ENCODE assay signal across 12 cellular contexts in the genomic region with DNA sequence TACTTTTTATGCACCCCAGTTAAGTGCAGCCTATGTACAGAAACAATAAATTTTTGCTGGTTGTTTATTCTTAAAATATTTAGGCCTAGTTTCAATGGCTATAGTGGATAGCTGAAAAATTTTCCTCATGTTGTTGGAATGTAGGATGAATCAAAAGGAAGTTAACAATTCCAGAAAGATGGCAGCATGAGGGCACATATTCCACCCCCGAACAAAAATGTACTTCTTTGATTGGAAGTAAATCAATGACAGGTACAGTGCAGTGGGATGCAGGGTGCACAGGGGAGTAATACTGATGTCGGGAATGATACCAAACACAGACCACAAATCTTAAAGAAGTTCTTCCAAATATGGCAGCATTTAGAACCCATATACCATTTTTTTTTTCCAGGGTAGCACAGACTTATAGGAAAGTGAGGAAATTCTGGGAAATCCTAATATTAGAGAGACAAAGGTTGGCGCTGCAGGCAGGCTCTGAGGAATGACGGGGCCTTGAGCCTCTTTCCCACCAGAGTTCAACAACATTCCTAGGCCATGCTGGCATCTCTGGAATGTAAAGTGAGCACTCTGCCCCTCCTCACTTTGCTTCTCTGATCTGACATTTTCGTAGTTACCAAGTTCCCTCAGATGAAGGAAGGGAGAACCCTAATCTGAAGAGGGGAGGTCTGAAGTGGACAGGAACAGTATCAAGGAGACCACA. TPM values are rescaled to one million over a fixed set of nuclear protein-coding genes. Genes with fewer than 3 reads are reported as not detected.
A peak's percentile ranks its signal among the peaks of the same experiment; 100 is the strongest.
DNase-seq lines count a peak whose midpoint lies in the region; TF ChIP-seq lines count a peak whose summit lies in the region.
"Had no signal": no experiment of that assay in that cellular context is flagged by ENCODE, and none has a peak within 500 bp of the region (broad histone marks: within the 10 kb centered on the region; RNA-seq: fewer than 3 reads in every experiment).

No MANE protein-coding gene starts in this region.

- H3K27ac ChIP-seq in mesenchymal stem cell (ENCODE audit: low read length, poor library complexity, severe bottlenecking) = peak overlapping the region; percentile 99
- H3K27ac ChIP-seq: heart right ventricle, stomach had no signal

- H2BK15ac ChIP-seq in mesenchymal stem cell (ENCODE audit: low read depth, poor library complexity, severe bottlenecking) = no peak overlapping the region

- peak overlapping the region; percentile 34 for H2BK120ac ChIP-seq in mesenchymal stem cell (ENCODE audit: low read depth, low read length)

- TF ChIP-seq EP300 in Ishikawa (IDR thresholded peaks at IDR 0.05; ENCODE audit: borderline replicate concordance) = no peak; the same call in 1 of the 2 replicates

- H2BK12ac ChIP-seq in mesenchymal stem cell (ENCODE audit: low read length in 2 of 2) = no peak overlapping the region

- no peak overlapping the region for H4K91ac ChIP-seq in mesenchymal stem cell (ENCODE audit: low read length)

- H3K79me1 ChIP-seq in mesenchymal stem cell (replicated peaks; ENCODE audit: low read length, poor library complexity, severe bottlenecking) = no peaks in the 10 kb centered on the region

- H4K8ac ChIP-seq in mesenchymal stem cell (ENCODE audit: low read length) = no peak overlapping the region

- no peak for TF ChIP-seq CTCF in AG10803 (conservative IDR thresholded peaks at IDR 0.05; ENCODE audit: low read length)
- TF ChIP-seq CTCF in choroid plexus epithelial cell (conservative IDR thresholded peaks at IDR 0.05; ENCODE audit: low read depth, low read length) = no peak

- H2AFZ ChIP-seq in mesenchymal stem cell (ENCODE audit: low read depth, low read length) = peak overlapping the region; percentile 36

- H2AK5ac ChIP-seq in mesenchymal stem cell (ENCODE audit: low read length, severe bottlenecking) = peak overlapping the region; percentile 29

- no peak overlapping the region for H3K23ac ChIP-seq in mesenchymal stem cell (ENCODE audit: low read length in 2 of 2)

- H3K4ac ChIP-seq in mesenchymal stem cell (ENCODE audit: low read depth in 1 of 2, low read length in 2 of 2) = no peak overlapping the region

- peak overlapping the region; percentile 76 for H2BK5ac ChIP-seq in mesenchymal stem cell (ENCODE audit: low read depth, low read length, poor library complexity, severe bottlenecking)

- no peaks in the 10 kb centered on the region for H3K27me3 ChIP-seq in mesenchymal stem cell (ENCODE audit: control insufficient read depth in 1 of 2, insufficient read depth in 1 of 2, low read length in 2 of 2)
- H3K27me3 ChIP-seq: heart right ventricle, stomach had no signal

- no peak overlapping the region for H3K9ac ChIP-seq in mesenchymal stem cell (ENCODE audit: low read length)

- 2% methylated on average over 3 of the region's 5 CpGs for WGBS in mesenchymal stem cell

- peaks cover 4% of the 10 kb centered on the region for H3K9me3 ChIP-seq in mesenchymal stem cell (ENCODE audit: control insufficient read depth, low read length)

- H3K4me1 ChIP-seq in mesenchymal stem cell (ENCODE audit: control insufficient read depth, insufficient read depth, low read depth, low read length) = peaks cover 3% of the 10 kb centered on the region

- DNase-seq in AG10803 (ENCODE audit: low read depth) = peak; percentile 86
- DNase-seq in choroid plexus epithelial cell (ENCODE audit: low read depth) = peak; percentile 87
- peak; percentile 54 for DNase-seq in mesenchymal stem cell
- DNase-seq in SKM-1 treated with dmso at 0.1 percent for 144 hours (lab: John Stamatoyannopoulos, UW; ENCODE audit: unreplicated experiment) = no peak
- no peak for DNase-seq in stimulated activated CD4-positive, alpha-beta T cell treated with anti-CD3 and anti-CD28 coated beads, Interleukin-2, amount 100 ng/mL, for 48 hours
- no peak for DNase-seq in HT-29 (ENCODE audit: low spot score)
- DNase-seq in activated effector memory CD4-positive, alpha-beta T cell treated with anti-CD3 and anti-CD28 coated beads, Interleukin-2, amount 50 U/mL, for 16 hours = no peak
- DNase-seq: activated naive CD4-positive, alpha-beta T cell treated with anti-CD3 and anti-CD28 coated beads, Interleukin-2, amount 50 U/mL, for 16 hours; heart right ventricle; KBM-7; stomach had no signal

- H3K14ac ChIP-seq in mesenchymal stem cell (ENCODE audit: low read length in 2 of 2) = no peak overlapping the region

- H3K4me3 ChIP-seq in AG10803 (ENCODE audit: low read length) (0 out of 2 replicates have a peak overlapping the region, but pooled peaks have one; percentile 5), choroid plexus epithelial cell (ENCODE audit: low read depth, low read length) (no peak overlapping the region), mesenchymal stem cell (ENCODE audit: insufficient read depth in 1 of 2, low read depth in 1 of 2, low read length in 2 of 2) (no peak overlapping the region)
- H3K4me3 ChIP-seq: heart right ventricle, stomach had no signal

- H3K36me3 ChIP-seq in mesenchymal stem cell (ENCODE audit: control insufficient read depth in 1 of 2, insufficient read depth in 2 of 2, low read depth in 1 of 2, low read length in 2 of 2) = no peaks in the 10 kb centered on the region
- H3K36me3 ChIP-seq: heart right ventricle, stomach had no signal

- peak overlapping the region; percentile 29 for H3K4me2 ChIP-seq in mesenchymal stem cell (ENCODE audit: low read length, poor library complexity, severe bottlenecking)

- TF ChIP-seq RAD21 in Ishikawa (IDR thresholded peaks at IDR 0.05; ENCODE audit: low read depth) = no peak

- H3K18ac ChIP-seq in mesenchymal stem cell (ENCODE audit: low read depth in 1 of 2, low read length in 2 of 2) = peak overlapping the region in 1 of 2 experiments; percentile 79

TF ChIP-seq in Ishikawa, 13 proteins besides CTCF, POLR2A, EP300 and RAD21:
- TF ChIP-seq NFIC (IDR thresholded peaks at IDR 0.05) (no peak), TEAD4 (IDR thresholded peaks at IDR 0.05) (peak; percentile 99), TCF12 (IDR thresholded peaks at IDR 0.05; ENCODE audit: low read depth) (0 out of 2 replicates have a peak, but pooled peaks have one; percentile 22)
- TF ChIP-seq, protein P1, sequence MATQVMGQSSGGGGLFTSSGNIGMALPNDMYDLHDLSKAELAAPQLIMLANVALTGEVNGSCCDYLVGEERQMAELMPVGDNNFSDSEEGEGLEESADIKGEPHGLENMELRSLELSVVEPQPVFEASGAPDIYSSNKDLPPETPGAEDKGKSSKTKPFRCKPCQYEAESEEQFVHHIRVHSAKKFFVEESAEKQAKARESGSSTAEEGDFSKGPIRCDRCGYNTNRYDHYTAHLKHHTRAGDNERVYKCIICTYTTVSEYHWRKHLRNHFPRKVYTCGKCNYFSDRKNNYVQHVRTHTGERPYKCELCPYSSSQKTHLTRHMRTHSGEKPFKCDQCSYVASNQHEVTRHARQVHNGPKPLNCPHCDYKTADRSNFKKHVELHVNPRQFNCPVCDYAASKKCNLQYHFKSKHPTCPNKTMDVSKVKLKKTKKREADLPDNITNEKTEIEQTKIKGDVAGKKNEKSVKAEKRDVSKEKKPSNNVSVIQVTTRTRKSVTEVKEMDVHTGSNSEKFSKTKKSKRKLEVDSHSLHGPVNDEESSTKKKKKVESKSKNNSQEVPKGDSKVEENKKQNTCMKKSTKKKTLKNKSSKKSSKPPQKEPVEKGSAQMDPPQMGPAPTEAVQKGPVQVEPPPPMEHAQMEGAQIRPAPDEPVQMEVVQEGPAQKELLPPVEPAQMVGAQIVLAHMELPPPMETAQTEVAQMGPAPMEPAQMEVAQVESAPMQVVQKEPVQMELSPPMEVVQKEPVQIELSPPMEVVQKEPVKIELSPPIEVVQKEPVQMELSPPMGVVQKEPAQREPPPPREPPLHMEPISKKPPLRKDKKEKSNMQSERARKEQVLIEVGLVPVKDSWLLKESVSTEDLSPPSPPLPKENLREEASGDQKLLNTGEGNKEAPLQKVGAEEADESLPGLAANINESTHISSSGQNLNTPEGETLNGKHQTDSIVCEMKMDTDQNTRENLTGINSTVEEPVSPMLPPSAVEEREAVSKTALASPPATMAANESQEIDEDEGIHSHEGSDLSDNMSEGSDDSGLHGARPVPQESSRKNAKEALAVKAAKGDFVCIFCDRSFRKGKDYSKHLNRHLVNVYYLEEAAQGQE (IDR thresholded peaks at IDR 0.05; ENCODE audit: low read depth) = no peak
- TF ChIP-seq, protein P2, sequence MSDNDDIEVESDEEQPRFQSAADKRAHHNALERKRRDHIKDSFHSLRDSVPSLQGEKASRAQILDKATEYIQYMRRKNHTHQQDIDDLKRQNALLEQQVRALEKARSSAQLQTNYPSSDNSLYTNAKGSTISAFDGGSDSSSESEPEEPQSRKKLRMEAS (IDR thresholded peaks at IDR 0.05) = no peak

RNA-seq across cellular contexts. Expression of a gene that starts 36.6 kb away (rescaled TPM):
- 0.61 TPM for polyA plus RNA-seq in mesenchymal stem cell (2013, experiment 1 of 2)
- 0.63 TPM for polyA plus RNA-seq in mesenchymal stem cell (2013, experiment 2 of 2)
- total RNA-seq in HT-29 (2014; rRNA removed; shearing (Covaris generic)) = 6.8 and 7.5 TPM in 2 replicates

Comparison
In these comparisons a context has a peak if more than half of its experiments do, and no peak if none do; other contexts are left out.
1. DNase-seq: peak in AG10803 (single experiment), choroid plexus epithelial cell (single experiment) and mesenchymal stem cell (single experiment); none in SKM-1 treated with dmso at 0.1 percent for 144 hours (single experiment), stimulated activated CD4-positive, alpha-beta T cell treated with anti-CD3 and anti-CD28 coated beads, Interleukin-2, amount 100 ng/mL, for 48 hours (0 of 2), HT-29 (single experiment) and activated effector memory CD4-positive, alpha-beta T cell treated with anti-CD3 and anti-CD28 coated beads, Interleukin-2, amount 50 U/mL, for 16 hours (single experiment).